ENCODE assay signal across 1 cellular context in the genomic region with DNA sequence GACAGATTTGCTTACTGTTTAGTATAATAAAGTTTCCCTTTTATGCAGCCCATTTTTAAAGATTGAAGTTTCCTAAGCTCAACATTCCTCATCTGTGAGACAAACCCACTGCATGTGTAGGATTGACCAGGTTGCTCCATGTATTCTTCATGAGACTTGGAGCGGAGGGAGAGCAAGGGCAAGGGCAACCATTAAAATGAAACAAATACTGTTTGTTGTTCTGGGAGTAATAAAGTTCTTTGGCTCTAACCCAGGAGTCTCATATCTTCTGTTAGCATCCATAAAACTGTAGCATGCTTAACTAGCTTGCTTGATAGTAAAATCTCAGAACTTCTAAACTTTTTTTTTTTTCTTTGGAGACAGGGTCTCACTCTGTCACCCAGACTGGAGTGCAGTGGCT.
TF ChIP-seq lines count a peak whose summit lies in the region.

No MANE protein-coding gene starts in this region.

TF ChIP-seq in GM23338, 12 proteins besides CTCF, POLR2A, EP300 and RAD21 (continued from another document):
- TF ChIP-seq STAT1 (IDR thresholded peaks at IDR 0.05; ENCODE audit: unreplicated experiment): no peak
